ENCODE assay signal across 28 cellular contexts in the genomic region with DNA sequence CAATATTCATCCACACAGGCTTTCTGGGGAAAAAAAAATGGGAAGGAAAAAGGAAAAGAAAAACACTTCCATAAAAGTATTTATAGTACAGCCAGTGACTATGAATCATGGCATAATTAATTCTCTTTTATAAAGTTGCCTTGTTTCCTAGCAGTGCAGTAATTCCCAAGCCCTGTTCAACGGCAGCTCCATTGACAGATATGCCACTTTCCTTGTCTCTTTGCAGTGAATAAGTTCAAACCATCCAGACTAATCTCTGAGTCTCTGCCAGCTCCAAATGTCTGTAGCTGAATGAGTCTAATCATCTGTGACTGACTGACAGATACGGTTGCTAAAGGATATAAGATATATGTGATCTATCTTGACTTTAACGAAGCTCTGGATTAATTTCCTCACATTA. TPM values are rescaled to one million over a fixed set of nuclear protein-coding genes. Genes with fewer than 3 reads are reported as not detected.
DNase-seq lines count a peak whose midpoint lies in the region; ATAC-seq, FAIRE-seq and TF ChIP-seq lines count a peak whose summit lies in the region.
"Had no signal": no experiment of that assay in that cellular context is flagged by ENCODE, and none has a peak within 500 bp of the region (broad histone marks: within the 10 kb centered on the region; RNA-seq: fewer than 3 reads in every experiment).

No MANE protein-coding gene starts in this region.

- intact Hi-C loops in head of caudate nucleus (cut with DNase I) = no loop called here

- no peak overlapping the region for H3K27ac ChIP-seq in astrocyte (ENCODE audit: low read depth, low read length)
- peak overlapping the region; percentile 37 to 55 for H3K27ac ChIP-seq in thoracic aorta
- H3K27ac ChIP-seq: 22Rv1, heart right ventricle, left lung, neutrophil, SK-N-MC, transverse colon, WERI-Rb-1 had no signal

- H3K4me1 ChIP-seq in astrocyte (ENCODE audit: insufficient read depth, low read length) (peaks cover 5% of the 10 kb centered on the region), thoracic aorta (ENCODE audit: control insufficient read depth in 1 of 2, low read depth in 2 of 2) (peaks cover 6 to 19% of the 10 kb centered on the region in 2 donors)
- H3K4me1 ChIP-seq: left lung, transverse colon had no signal

- H3K27me3 Mint-ChIP-seq in astrocyte (ENCODE audit: low read depth, unreplicated experiment) (no peaks in the 10 kb centered on the region), endothelial cell (ENCODE audit: unreplicated experiment) (no peaks in the 10 kb centered on the region)
- H3K27me3 Mint-ChIP-seq: B cell; stimulated activated naive CD8-positive, alpha-beta T cell treated with anti-CD3 and anti-CD28 coated beads, Interleukin-15, amount 100 ng/mL, for 72 hours had no signal

- no peaks in the 10 kb centered on the region for H3K79me2 ChIP-seq in astrocyte (ENCODE audit: insufficient read depth, low read length)

- peak overlapping the region; percentile 57 for H3K4me2 ChIP-seq in astrocyte (ENCODE audit: low read length)

- H3K27me3 ChIP-seq in astrocyte (ENCODE audit: insufficient read depth, low read length) = no peaks in the 10 kb centered on the region
- no peaks in the 10 kb centered on the region for H3K27me3 ChIP-seq in thoracic aorta (replicated peaks; ENCODE audit: insufficient read depth)
- H3K27me3 ChIP-seq: heart right ventricle, left lung, neutrophil, transverse colon had no signal

- H3K9me3 ChIP-seq in astrocyte (ENCODE audit: insufficient read depth, low read depth, low read length) (no peaks in the 10 kb centered on the region), thoracic aorta (no peaks in the 10 kb centered on the region)
- H3K9me3 ChIP-seq: heart right ventricle, left lung, neutrophil, transverse colon had no signal

- H2AFZ ChIP-seq in astrocyte (ENCODE audit: low read depth, low read length) = no peak overlapping the region

- DNase-seq in NCI-H82 (lab: John Stamatoyannopoulos, UW) = peak; percentile 7
- DNase-seq in NCI-H82 treated with DMSO at 0.1 percent for 48 hours (lab: John Stamatoyannopoulos, UW; ENCODE audit: unreplicated experiment) = no peak
- DNase-seq in astrocyte (ENCODE audit: low read depth) = peak; percentile 34
- DNase-seq in head of caudate nucleus = peak in 25 of 42 donors; percentile 4 to 77 (median 29)
- no peak for DNase-seq in thoracic aorta (ENCODE audit: low spot score)
- DNase-seq in NCI-H146 treated with DMSO at 0.1 percent for 48 hours (lab: John Stamatoyannopoulos, UW; ENCODE audit: unreplicated experiment) = no peak
- DNase-seq in endothelial cell (ENCODE audit: low spot score) = no peak
- DNase-seq: activated CD4-positive, alpha-beta T cell treated with anti-CD3 and anti-CD28 coated beads, Interleukin-2, amount 50 U/mL, for 1 hour; heart right ventricle; Karpas-422; left lung; NCI-H1092 treated with DMSO at 0.1 percent for 48 hours; NCI-H2081 treated with DMSO at 0.1 percent for 48 hours; stimulated activated naive CD8-positive, alpha-beta T cell treated with anti-CD3 and anti-CD28 coated beads, Interleukin-15, amount 100 ng/mL, for 72 hours; transverse colon; WERI-Rb-1 had no signal

- no peak overlapping the region for H3K27ac Mint-ChIP-seq in astrocyte (ENCODE audit: unreplicated experiment)
- no peak overlapping the region for H3K27ac Mint-ChIP-seq in endothelial cell (ENCODE audit: unreplicated experiment)
- H3K27ac Mint-ChIP-seq: activated naive CD4-positive, alpha-beta T cell treated with anti-CD3 and anti-CD28 coated beads, Interleukin-2, amount 50 U/mL, for 72 hours; activated T-helper 17 cell treated with anti-CD3 and anti-CD28 coated beads, Interleukin-2, amount 50 U/mL, for 72 hours; B cell; stimulated activated naive CD8-positive, alpha-beta T cell treated with anti-CD3 and anti-CD28 coated beads, Interleukin-15, amount 100 ng/mL, for 72 hours had no signal

- no peak overlapping the region for H3K9ac ChIP-seq in astrocyte (ENCODE audit: low read length)

- no peaks in the 10 kb centered on the region for H4K20me1 ChIP-seq in astrocyte (ENCODE audit: insufficient read depth, low read length)

- no peaks in the 10 kb centered on the region for H3K36me3 ChIP-seq in astrocyte (ENCODE audit: insufficient read depth, low read length)
- H3K36me3 ChIP-seq in thoracic aorta = no peaks in the 10 kb centered on the region
- H3K36me3 ChIP-seq: heart right ventricle, left lung, neutrophil, transverse colon, WERI-Rb-1 had no signal

- TF ChIP-seq CTCF in astrocyte (IDR thresholded peaks at IDR 0.05; ENCODE audit: insufficient read depth, low read depth, low read length) (no peak), thoracic aorta (IDR thresholded peaks at IDR 0.05) (no peak), endothelial cell (IDR thresholded peaks at IDR 0.05; ENCODE audit: unreplicated experiment) (no peak)

- H3K4me3 Mint-ChIP-seq in astrocyte (ENCODE audit: unreplicated experiment) (no peak overlapping the region), endothelial cell (ENCODE audit: unreplicated experiment) (no peak overlapping the region)
- H3K4me3 Mint-ChIP-seq: activated T-helper 17 cell treated with anti-CD3 and anti-CD28 coated beads, Interleukin-2, amount 50 U/mL, for 72 hours; B cell; stimulated activated naive CD8-positive, alpha-beta T cell treated with anti-CD3 and anti-CD28 coated beads, Interleukin-15, amount 100 ng/mL, for 72 hours had no signal

- H3K36me3 Mint-ChIP-seq in astrocyte (ENCODE audit: low read depth, unreplicated experiment) (no peaks in the 10 kb centered on the region), endothelial cell (ENCODE audit: low read depth, unreplicated experiment) (no peaks in the 10 kb centered on the region)
- H3K36me3 Mint-ChIP-seq: activated naive CD4-positive, alpha-beta T cell treated with anti-CD3 and anti-CD28 coated beads, Interleukin-2, amount 50 U/mL, for 72 hours had no signal

- no peak overlapping the region for H3K4me3 ChIP-seq in astrocyte (ENCODE audit: insufficient read depth, low read depth, low read length)
- H3K4me3 ChIP-seq in thoracic aorta = peak overlapping the region; percentile 24
- H3K4me3 ChIP-seq: heart right ventricle, left lung, SK-N-MC, transverse colon had no signal

- FAIRE-seq in astrocyte (lab: Jason Lieb, UNC) = no peak
- FAIRE-seq: GM12892, GM19239, RCC 7860 had no signal

- H3K4me1 Mint-ChIP-seq in astrocyte (ENCODE audit: low read depth, unreplicated experiment) (peaks cover 9% of the 10 kb centered on the region), endothelial cell (ENCODE audit: unreplicated experiment) (no peaks in the 10 kb centered on the region)
- H3K4me1 Mint-ChIP-seq: activated T-helper 17 cell treated with anti-CD3 and anti-CD28 coated beads, Interleukin-2, amount 50 U/mL, for 72 hours; B cell; stimulated activated naive CD8-positive, alpha-beta T cell treated with anti-CD3 and anti-CD28 coated beads, Interleukin-15, amount 100 ng/mL, for 72 hours had no signal

- no peak for ATAC-seq in thoracic aorta (ENCODE audit: insufficient number of reproducible peaks, low FRiP score, low read depth)
- no peak for ATAC-seq in GM21529 (IDR thresholded peaks at IDR 0.05; ENCODE audit: unreplicated experiment)
- ATAC-seq: activated naive CD4-positive, alpha-beta T cell treated with anti-CD3 and anti-CD28 coated beads, Interleukin-2, amount 50 U/mL, for 72 hours; activated T-helper 17 cell treated with anti-CD3 and anti-CD28 coated beads, Interleukin-2, amount 50 U/mL, for 72 hours; left lung; stimulated activated naive CD8-positive, alpha-beta T cell treated with anti-CD3 and anti-CD28 coated beads, Interleukin-15, amount 100 ng/mL, for 72 hours had no signal

- H3K9me3 Mint-ChIP-seq in astrocyte (ENCODE audit: unreplicated experiment) (no peaks in the 10 kb centered on the region), endothelial cell (ENCODE audit: unreplicated experiment) (no peaks in the 10 kb centered on the region)
- H3K9me3 Mint-ChIP-seq: activated naive CD4-positive, alpha-beta T cell treated with anti-CD3 and anti-CD28 coated beads, Interleukin-2, amount 50 U/mL, for 72 hours; stimulated activated naive CD8-positive, alpha-beta T cell treated with anti-CD3 and anti-CD28 coated beads, Interleukin-15, amount 100 ng/mL, for 72 hours had no signal

RNA-seq across cellular contexts. Expression of a gene that starts 52.9 kb away (rescaled TPM):
- 0.73 and 1.5 TPM in 2 replicates for total RNA-seq in astrocyte
- total RNA-seq in thoracic aorta = under 1 TPM in 1 of 2 donors, not detected in 1; 0.28 TPM
- 0.23 TPM for total RNA-seq in endothelial cell (ENCODE audit: unreplicated experiment)
- total RNA-seq: activated naive CD4-positive, alpha-beta T cell treated with anti-CD3 and anti-CD28 coated beads, Interleukin-2, amount 50 U/mL, for 72 hours; activated T-helper 17 cell treated with anti-CD3 and anti-CD28 coated beads, Interleukin-2, amount 50 U/mL, for 72 hours; B cell; NCI-H460; T-helper 2 cell treated with Interferon-gamma antibody and Interleukin-4, amounts not matched to agents 100 ng/mL and 5 ng/mL, for 36 hours had no signal

Comparison
In these comparisons a context has a peak if more than half of its experiments do, and no peak if none do; other contexts are left out.
1. DNase-seq: peak in NCI-H82 (single experiment), astrocyte (single experiment) and head of caudate nucleus (25 of 42); none in NCI-H82 treated with DMSO at 0.1 percent for 48 hours (single experiment), thoracic aorta (single experiment), NCI-H146 treated with DMSO at 0.1 percent for 48 hours (single experiment) and endothelial cell (single experiment).